In the genomic region with DNA sequence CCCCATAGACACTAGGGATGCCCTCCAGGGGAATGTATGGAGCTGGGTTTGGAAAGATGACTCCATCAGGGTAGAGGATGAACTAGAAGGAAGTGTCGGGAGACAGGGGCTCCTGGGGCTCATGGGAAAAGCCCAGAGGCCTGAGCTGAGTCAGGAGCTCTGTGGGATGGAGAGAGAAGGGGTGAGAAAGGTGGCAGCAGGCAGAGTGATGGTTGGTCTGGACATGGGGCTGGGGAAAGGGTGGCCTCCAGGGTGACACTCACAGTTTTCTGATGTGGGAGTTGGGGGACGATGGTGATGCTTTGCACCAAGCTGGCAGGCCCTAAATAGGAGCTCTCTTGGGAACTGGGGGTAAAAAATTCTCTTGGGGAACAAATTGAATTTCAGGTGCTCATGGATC, we compare ENCODE assay signal across 14 cellular contexts.
DNase-seq lines count a peak whose midpoint lies in the region; ATAC-seq and TF ChIP-seq lines count a peak whose summit lies in the region.
"Had no signal": no experiment of that assay in that cellular context is flagged by ENCODE, and none has a peak within 500 bp of the region (broad histone marks: within the 10 kb centered on the region; RNA-seq: fewer than 3 reads in every experiment).

No MANE protein-coding gene starts in this region.

- BruUV-seq in Calu3 (replicated peaks; lab: Mats Ljungman, UMichigan): no TSS peak

- peak overlapping the region; percentile 22 for H3K27ac Mint-ChIP-seq in neural crest cell (ENCODE audit: unreplicated experiment)
- H3K27ac Mint-ChIP-seq in Calu3 (ENCODE audit: unreplicated experiment): no peak overlapping the region
- H3K27ac Mint-ChIP-seq: CD4-positive, alpha-beta memory T cell had no signal

- CTCF ChIA-PET in Calu3 (lab: Charles Lee): no interaction called here
- CTCF ChIA-PET in GM10248 (lab: Yijun Ruan, JAX): interaction anchor here (0.7 kb wide), 1 partner anchor 60 kb away, joined by 3 read pairs; no protein-coding TSS in a partner anchor

- H3K4me3 Mint-ChIP-seq in neural crest cell (no peak overlapping the region), Calu3 (ENCODE audit: low read depth, unreplicated experiment) (no peak overlapping the region)
- H3K4me3 Mint-ChIP-seq: CD4-positive, alpha-beta memory T cell; IgD-negative memory B cell had no signal

- H3K4me3 ChIP-seq in spleen (no peak overlapping the region), esophagus squamous epithelium (no peak overlapping the region)
- H3K4me3 ChIP-seq: A549 had no signal

- no peak for TF ChIP-seq CTCF in neural crest cell (conservative IDR thresholded peaks at IDR 0.05)
- no peak for TF ChIP-seq CTCF in spleen (IDR thresholded peaks at IDR 0.05 in 8 of 11, conservative IDR thresholded peaks at IDR 0.05 in 3 of 11)
- no peak for TF ChIP-seq CTCF in Calu3 (IDR thresholded peaks at IDR 0.05; ENCODE audit: unreplicated experiment)
- no peak for TF ChIP-seq CTCF in GM10248 (IDR thresholded peaks at IDR 0.05; ENCODE audit: control extremely low read depth, extremely low read depth, low read depth, missing control alignments)
- TF ChIP-seq CTCF in esophagus squamous epithelium (IDR thresholded peaks at IDR 0.05): no peak

- H3K4me1 ChIP-seq in spleen: no peaks in the 10 kb centered on the region
- no peaks in the 10 kb centered on the region for H3K4me1 ChIP-seq in esophagus squamous epithelium
- H3K4me1 ChIP-seq: A549, BE2C had no signal

- H3K36me3 Mint-ChIP-seq in neural crest cell (ENCODE audit: low read depth): no peaks in the 10 kb centered on the region
- no peaks in the 10 kb centered on the region for H3K36me3 Mint-ChIP-seq in Calu3 (ENCODE audit: insufficient read depth, unreplicated experiment)
- H3K36me3 Mint-ChIP-seq: CD4-positive, alpha-beta memory T cell had no signal

- WGBS in spleen, 5 donors: 70 to 81% (median 75%) methylated on average over 2 of the region's 2 CpGs
- WGBS in esophagus squamous epithelium, 2 donors: 55 to 75% methylated on average over 2 of the region's 2 CpGs

- no peak for ATAC-seq in HG03039 (IDR thresholded peaks at IDR 0.05; ENCODE audit: unreplicated experiment)
- ATAC-seq: A549 had no signal

- H3K27me3 ChIP-seq in spleen (replicated peaks in 1 of 7): peaks cover 0 to 48% (median 0%) of the 10 kb centered on the region in 7 donors
- peaks cover 0 to 92% (median 0%) of the 10 kb centered on the region in 4 donors for H3K27me3 ChIP-seq in esophagus squamous epithelium
- H3K27me3 ChIP-seq: BE2C had no signal

- H3K36me3 ChIP-seq in spleen: no peaks in the 10 kb centered on the region
- no peaks in the 10 kb centered on the region for H3K36me3 ChIP-seq in esophagus squamous epithelium
- H3K36me3 ChIP-seq: BE2C had no signal

- DNase-seq in ecto neural progenitor cell (ENCODE audit: low spot score) (peak; percentile 21), neural crest cell (ENCODE audit: low read depth, low spot score) (no peak), spleen (peak; percentile 16), Calu3 (no peak), GM10248 (ENCODE audit: extremely low spot score) (no peak), esophagus squamous epithelium (lab: John Stamatoyannopoulos, UW) (no peak)
- DNase-seq: BE2C; CD4-positive, alpha-beta memory T cell; DND-41; GDM1 had no signal

- POLR2A ChIA-PET in GM10248 (lab: Yijun Ruan, JAX): no interaction called here

- no peaks in the 10 kb centered on the region for H3K9me3 ChIP-seq in spleen
- H3K9me3 ChIP-seq in esophagus squamous epithelium: no peaks in the 10 kb centered on the region
- H3K9me3 ChIP-seq: A549, BE2C had no signal

- TF ChIP-seq POLR2A in spleen (IDR thresholded peaks at IDR 0.05) (no peak), esophagus squamous epithelium (IDR thresholded peaks at IDR 0.05) (no peak)

- H3K27ac ChIP-seq in spleen: no peak overlapping the region
- H3K27ac ChIP-seq in esophagus squamous epithelium: no peak overlapping the region
- H3K27ac ChIP-seq: A549, C4-2B had no signal

- no peaks in the 10 kb centered on the region for H3K4me1 Mint-ChIP-seq in neural crest cell
- no peaks in the 10 kb centered on the region for H3K4me1 Mint-ChIP-seq in Calu3 (ENCODE audit: low read depth, unreplicated experiment)
- H3K4me1 Mint-ChIP-seq: CD4-positive, alpha-beta memory T cell; IgD-negative memory B cell had no signal

- no peaks in the 10 kb centered on the region for H3K9me3 Mint-ChIP-seq in neural crest cell
- H3K9me3 Mint-ChIP-seq in Calu3 (ENCODE audit: low read depth, unreplicated experiment): no peaks in the 10 kb centered on the region
- H3K9me3 Mint-ChIP-seq: CD4-positive, alpha-beta memory T cell; IgD-negative memory B cell had no signal

- intact Hi-C loops in spleen (cut with DNase I; ENCODE audit: low total_unique reads): no loop called here
- intact Hi-C loops in Calu3 (cut with micrococcal nuclease; ENCODE audit: unreplicated experiment): no loop called here
- intact Hi-C loops in esophagus squamous epithelium (cut with DNase I): no loop called here

- H3K27me3 Mint-ChIP-seq in neural crest cell (ENCODE audit: low read depth): peaks cover 29% of the 10 kb centered on the region
- H3K27me3 Mint-ChIP-seq in Calu3 (ENCODE audit: unreplicated experiment): peaks cover 87% of the 10 kb centered on the region

Comparison
In these comparisons a context has a peak if more than half of its experiments do, and no peak if none do; other contexts are left out.
1. DNase-seq: peak in ecto neural progenitor cell (single experiment) and spleen (single experiment); none in neural crest cell (single experiment), Calu3 (single experiment), GM10248 (single experiment) and esophagus squamous epithelium (single experiment).